In the genomic region with DNA sequence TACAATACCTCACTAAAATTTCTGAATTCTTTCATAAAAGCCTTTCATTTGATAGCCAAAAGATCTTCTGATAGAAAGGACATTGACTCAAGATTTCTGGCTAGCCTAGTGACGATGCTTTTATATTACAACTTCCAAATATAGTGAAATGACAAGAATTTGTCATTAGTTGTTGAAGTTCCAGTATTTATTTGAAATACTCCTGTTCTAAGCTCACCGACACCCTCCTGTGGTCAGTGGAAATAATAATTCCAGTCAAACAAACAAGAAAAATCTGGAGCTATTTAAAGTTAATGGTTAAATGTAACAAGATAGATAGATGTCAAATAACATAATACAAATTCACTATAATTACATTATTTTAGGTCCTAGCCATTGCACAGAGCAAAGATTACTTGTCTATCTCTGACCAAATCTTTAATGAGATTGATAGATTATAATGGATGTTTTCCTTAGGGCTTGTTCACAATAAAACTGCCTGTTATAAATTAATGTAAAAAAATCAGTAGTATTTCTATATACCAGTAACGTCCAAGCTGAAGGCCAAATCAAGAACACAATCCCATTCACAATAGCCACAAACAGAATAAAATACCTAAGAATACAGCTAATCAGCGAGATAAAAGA, we compare ENCODE assay signal across 8 cellular contexts.
DNase-seq lines count a peak whose midpoint lies in the region; ATAC-seq and TF ChIP-seq lines count a peak whose summit lies in the region.

No MANE protein-coding gene starts in this region.

- H3K27ac Mint-ChIP-seq in MCF 10A (ENCODE audit: low read depth, unreplicated experiment) = peak overlapping the region; percentile 59

- intact Hi-C loops in MCF 10A (cut with micrococcal nuclease) = loop anchor here (1.0 to 5.0 kb wide), 4 partner anchors 194 to 576 kb away; no protein-coding TSS in a partner anchor

- H3K27me3 ChIP-seq in kidney epithelial cell (ENCODE audit: control insufficient read depth, insufficient read depth, low read length) (no peaks in the 10 kb centered on the region), thoracic aorta (replicated peaks; ENCODE audit: insufficient read depth) (no peaks in the 10 kb centered on the region)

- H3K9me3 ChIP-seq in thoracic aorta = no peaks in the 10 kb centered on the region

- peak; percentile 69 for TF ChIP-seq CTCF in MCF 10A (IDR thresholded peaks at IDR 0.05; ENCODE audit: unreplicated experiment)
- peak; percentile 48 for TF ChIP-seq CTCF in kidney epithelial cell (IDR thresholded peaks at IDR 0.05; ENCODE audit: insufficient read depth, low read length, poor library complexity, severe bottlenecking)
- TF ChIP-seq CTCF in thoracic aorta (IDR thresholded peaks at IDR 0.05) = peak; percentile 68

- H3K36me3 Mint-ChIP-seq in MCF 10A (ENCODE audit: insufficient read depth, unreplicated experiment) = no peaks in the 10 kb centered on the region

- H3K27ac ChIP-seq in thoracic aorta = no peak overlapping the region

- H3K9me3 Mint-ChIP-seq in MCF 10A (ENCODE audit: unreplicated experiment) = no peaks in the 10 kb centered on the region

- H3K4me3 Mint-ChIP-seq in MCF 10A (ENCODE audit: unreplicated experiment) = no peak overlapping the region

- DNase-seq in AG08395 (ENCODE audit: low spot score) (peak; percentile 68), GM04504 (ENCODE audit: low read depth) (peak; percentile 33), NCI-H82 (lab: John Stamatoyannopoulos, UW) (peak; percentile 55), MCF 10A (ENCODE audit: unreplicated experiment) (peak; percentile 54), kidney epithelial cell (ENCODE audit: low read depth) (peak; percentile 14), thoracic aorta (ENCODE audit: low spot score) (no peak)
- DNase-seq in activated effector memory CD4-positive, alpha-beta T cell treated with anti-CD3 and anti-CD28 coated beads, Interleukin-2, amount 50 U/mL, for 16 hours = no peak

- peaks cover 0 to 23% of the 10 kb centered on the region in 2 donors for H3K4me1 ChIP-seq in thoracic aorta (ENCODE audit: control insufficient read depth in 1 of 2, low read depth in 2 of 2)

- H3K4me3 ChIP-seq in kidney epithelial cell (ENCODE audit: low read depth, low read length) = no peak overlapping the region
- no peak overlapping the region for H3K4me3 ChIP-seq in thoracic aorta

- CTCF ChIA-PET in MCF 10A (lab: Yijun Ruan, JAX) = interaction anchor here (0.5 to 9.1 kb wide), 35 partner anchors 8 to 1317 kb away, joined by 3 to 122 read pairs (median 4); no protein-coding TSS in a partner anchor

- POLR2A ChIA-PET in MCF 10A (lab: Yijun Ruan, JAX) = interaction anchor here (0.6 to 1.8 kb wide), 7 partner anchors 9 to 454 kb away, joined by 3 to 8 read pairs (median 4); no protein-coding TSS in a partner anchor

- peaks cover 10% of the 10 kb centered on the region for H3K4me1 Mint-ChIP-seq in MCF 10A (ENCODE audit: insufficient read depth, unreplicated experiment)

- ATAC-seq in thoracic aorta (ENCODE audit: insufficient number of reproducible peaks, low FRiP score, low read depth) (no peak), HG03432 (IDR thresholded peaks at IDR 0.05; ENCODE audit: unreplicated experiment) (no peak)

- no peaks in the 10 kb centered on the region for H3K36me3 ChIP-seq in kidney epithelial cell (ENCODE audit: control insufficient read depth, insufficient read depth, low read length)
- no peaks in the 10 kb centered on the region for H3K36me3 ChIP-seq in thoracic aorta

- no peaks in the 10 kb centered on the region for H3K27me3 Mint-ChIP-seq in MCF 10A (ENCODE audit: insufficient read depth, unreplicated experiment)

- BruUV-seq in MCF 10A (replicated peaks; lab: Mats Ljungman, UMichigan) = no TSS peak

Comparison
In these comparisons a context has a peak if more than half of its experiments do, and no peak if none do; other contexts are left out.
1. DNase-seq: peak in AG08395 (single experiment), GM04504 (single experiment), NCI-H82 (single experiment), MCF 10A (single experiment) and kidney epithelial cell (single experiment); none in thoracic aorta (single experiment) and activated effector memory CD4-positive, alpha-beta T cell treated with anti-CD3 and anti-CD28 coated beads, Interleukin-2, amount 50 U/mL, for 16 hours (single experiment).
2. Peak in every context shown above with its lines, with median percentiles within 50 percentile points of each other: CTCF ChIP-seq.